Comparison of ENCODE assay signal across 23 cellular contexts in the genomic region with DNA sequence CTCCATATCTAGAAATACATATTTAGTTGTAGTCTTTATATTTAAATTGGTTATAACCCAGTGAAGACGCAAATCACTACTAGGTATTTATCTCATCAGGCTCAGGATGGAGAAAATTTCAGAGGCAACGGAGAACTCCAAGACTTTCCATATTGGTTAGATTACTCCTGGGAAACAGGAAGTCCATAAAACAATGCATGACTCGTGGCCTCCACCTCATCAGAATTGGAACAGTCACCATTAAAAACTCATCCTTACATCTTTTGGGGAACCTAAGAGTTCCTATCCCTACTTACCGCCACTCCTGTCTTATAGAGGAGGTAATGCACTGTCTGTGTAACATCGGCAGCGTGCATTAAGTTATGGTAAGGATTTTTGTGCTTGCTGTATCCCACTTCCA.
"Had no signal": no experiment of that assay in that cellular context is flagged by ENCODE, and none has a peak within 500 bp of the region (broad histone marks: within the 10 kb centered on the region; RNA-seq: fewer than 3 reads in every experiment).

No MANE protein-coding gene starts in this region.

- H3K27ac ChIP-seq: coronary artery, esophagus squamous epithelium, heart right ventricle, lower lobe of right lung, neural progenitor cell, prostate gland, right atrium auricular region, sigmoid colon, stomach, testis, tibial artery had no signal

- H3K27me3 ChIP-seq: esophagus squamous epithelium, heart right ventricle, neural progenitor cell, right atrium auricular region, sigmoid colon, stomach, testis, tibial artery had no signal

- H2AFZ ChIP-seq: neural progenitor cell had no signal

- H3K4me2 ChIP-seq: neural progenitor cell had no signal

- DNase-seq: effector memory CD8-positive, alpha-beta T cell; erythroblast; esophagus squamous epithelium; foreskin melanocyte; glutamatergic neuron; heart right ventricle; hippocampal formation; immature natural killer cell; islet precursor cell; left ventricle myocardium superior; lower lobe of right lung; naive thymus-derived CD4-positive, alpha-beta T cell; sigmoid colon; stimulated activated CD4-positive, alpha-beta T cell treated with anti-CD3 and anti-CD28 coated beads, Interleukin-2, amount 100 ng/mL, for 24 hours; stimulated activated CD4-positive, alpha-beta T cell treated with anti-CD3 and anti-CD28 coated beads, Interleukin-4, amount 100 ng/mL, for 24 hours; stimulated activated naive CD4-positive, alpha-beta T cell treated with Interleukin-2 at 50 U/mL for 16 hours; stomach; testis; tibial artery had no signal

- H3K4me3 ChIP-seq: coronary artery, esophagus squamous epithelium, heart right ventricle, lower lobe of right lung, neural progenitor cell, prostate gland, right atrium auricular region, sigmoid colon, stomach, testis, tibial artery had no signal

- H3K9me3 ChIP-seq: lower lobe of right lung, prostate gland, sigmoid colon, testis, tibial artery had no signal

- H3K36me3 ChIP-seq: esophagus squamous epithelium, lower lobe of right lung, neural progenitor cell, prostate gland, right atrium auricular region, sigmoid colon, stomach, tibial artery had no signal

- H3K4me1 ChIP-seq: esophagus squamous epithelium, lower lobe of right lung, neural progenitor cell, prostate gland, right atrium auricular region, sigmoid colon, stomach, testis, tibial artery had no signal
